ENCODE assay signal across 17 cellular contexts in the genomic region with DNA sequence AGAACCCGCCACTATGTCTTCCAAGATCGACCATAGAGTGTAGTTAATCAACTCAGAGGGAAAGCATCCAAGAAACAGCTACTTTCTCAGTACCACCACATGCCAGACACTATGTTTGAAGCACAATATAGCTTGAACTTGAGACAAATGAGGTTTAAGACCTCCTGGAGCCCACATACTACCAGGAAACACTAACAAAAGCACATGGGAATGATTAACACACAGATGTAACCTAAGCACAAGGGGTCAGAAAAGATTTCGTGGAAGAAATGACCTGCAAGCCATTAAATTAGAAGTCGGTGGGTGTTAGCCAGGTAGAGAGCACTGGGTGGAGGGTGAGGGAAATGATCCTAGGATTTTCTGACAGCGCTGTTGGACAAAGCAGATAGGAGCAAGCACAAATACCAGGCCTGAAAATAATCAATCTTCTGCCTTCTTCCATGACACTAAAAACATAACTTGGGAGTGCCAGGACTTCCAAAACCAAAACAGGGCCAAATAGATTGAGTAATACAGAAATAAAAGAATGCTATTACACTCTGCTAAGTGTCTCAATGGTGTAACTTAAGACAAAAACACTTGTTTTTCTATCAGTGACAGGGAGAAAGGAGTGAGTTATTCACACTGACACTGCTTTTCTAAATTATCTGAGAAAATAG.
DNase-seq lines count a peak whose midpoint lies in the region; ATAC-seq, FAIRE-seq and TF ChIP-seq lines count a peak whose summit lies in the region.
"Had no signal": no experiment of that assay in that cellular context is flagged by ENCODE, and none has a peak within 500 bp of the region (broad histone marks: within the 10 kb centered on the region; RNA-seq: fewer than 3 reads in every experiment).

No MANE protein-coding gene starts in this region.

- H2AFZ ChIP-seq in astrocyte (ENCODE audit: low read depth, low read length) = no peak overlapping the region
- H2AFZ ChIP-seq: parathyroid adenoma had no signal

- no peak for DNase-seq in CD4-positive, CD25-positive, alpha-beta regulatory T cell
- peak; percentile 70 for DNase-seq in astrocyte (ENCODE audit: low read depth)
- DNase-seq in heart left ventricle = no peak
- peak; percentile 83 for DNase-seq in renal cortical epithelial cell (ENCODE audit: low read depth)
- no peak for DNase-seq in inferior parietal cortex (ENCODE audit: extremely low spot score)
- no peak for DNase-seq in AML-193 (lab: John Stamatoyannopoulos, UW)
- no peak for DNase-seq in WTC11 (ENCODE audit: low spot score)
- DNase-seq in activated naive CD4-positive, alpha-beta T cell treated with anti-CD3 and anti-CD28 coated beads, Interleukin-2, amount 50 U/mL, for 16 hours = no peak
- DNase-seq: activated CD4-positive, alpha-beta memory T cell treated with anti-CD3 and anti-CD28 coated beads, Interleukin-2, amount 10 ng/mL, durations not matched to agents 7 days and 5 days; activated effector memory CD4-positive, alpha-beta T cell treated with anti-CD3 and anti-CD28 coated beads, Interleukin-2, amount 50 U/mL, for 16 hours; head of caudate nucleus; NCI-H526; RPMI8226; stimulated activated CD4-positive, alpha-beta T cell treated with anti-CD3 and anti-CD28 coated beads, Interleukin-4, amount 100 ng/mL, for 1 hour had no signal

- peaks cover 81% of the 10 kb centered on the region for H4K20me1 ChIP-seq in astrocyte (ENCODE audit: insufficient read depth, low read length)

- H3K27me3 ChIP-seq in CD4-positive, CD25-positive, alpha-beta regulatory T cell (ENCODE audit: control insufficient read depth, insufficient read depth, low read length) = no peaks in the 10 kb centered on the region
- H3K27me3 ChIP-seq in astrocyte (ENCODE audit: insufficient read depth, low read length) = no peaks in the 10 kb centered on the region
- H3K27me3 ChIP-seq in heart left ventricle = no peaks in the 10 kb centered on the region

- H3K9me3 Mint-ChIP-seq in CD4-positive, CD25-positive, alpha-beta regulatory T cell = peaks cover 0 to 3% (median 0%) of the 10 kb centered on the region in 7 donors
- H3K9me3 Mint-ChIP-seq in astrocyte (ENCODE audit: unreplicated experiment) (peaks cover 4% of the 10 kb centered on the region), WTC11 (no peaks in the 10 kb centered on the region)
- H3K9me3 Mint-ChIP-seq: activated CD4-positive, alpha-beta memory T cell treated with anti-CD3 and anti-CD28 coated beads, Interleukin-2, amount 10 ng/mL, durations not matched to agents 7 days and 5 days; stimulated activated memory B cell treated with anti-CD40 and anti-IgM and Interleukin-4, amounts not matched to agents 10 μg/mL and 1 μg/mL and 100 μg/mL, for 72 hours had no signal

- H3K9ac ChIP-seq in astrocyte (ENCODE audit: low read length) = no peak overlapping the region
- H3K9ac ChIP-seq: parathyroid adenoma had no signal

- H3K9me3 ChIP-seq in CD4-positive, CD25-positive, alpha-beta regulatory T cell (ENCODE audit: control insufficient read depth in 2 of 2, low read length in 2 of 2) = no peaks in the 10 kb centered on the region
- no peaks in the 10 kb centered on the region for H3K9me3 ChIP-seq in astrocyte (ENCODE audit: insufficient read depth, low read depth, low read length)
- no peaks in the 10 kb centered on the region for H3K9me3 ChIP-seq in heart left ventricle

- H3K36me3 ChIP-seq in CD4-positive, CD25-positive, alpha-beta regulatory T cell (ENCODE audit: control insufficient read depth, insufficient read depth, low read length) = peaks cover 6% of the 10 kb centered on the region
- H3K36me3 ChIP-seq in astrocyte (ENCODE audit: insufficient read depth, low read length) = no peaks in the 10 kb centered on the region
- no peaks in the 10 kb centered on the region for H3K36me3 ChIP-seq in heart left ventricle

- no peak overlapping the region for H3K4me3 ChIP-seq in CD4-positive, CD25-positive, alpha-beta regulatory T cell (ENCODE audit: low read depth, low read length)
- H3K4me3 ChIP-seq in astrocyte (ENCODE audit: insufficient read depth, low read depth, low read length) = no peak overlapping the region
- H3K4me3 ChIP-seq in heart left ventricle = no peak overlapping the region
- H3K4me3 ChIP-seq: lung had no signal

- CTCF ChIA-PET in WTC11 (lab: Charles Lee) = no interaction called here

- 80 to 86% (median 83%) methylated on average over 5 of the region's 5 CpGs for WGBS in heart left ventricle, 4 donors

- peaks cover 85% of the 10 kb centered on the region for H3K79me2 ChIP-seq in astrocyte (ENCODE audit: insufficient read depth, low read length)

- H3K27me3 Mint-ChIP-seq in CD4-positive, CD25-positive, alpha-beta regulatory T cell = no peaks in the 10 kb centered on the region
- no peaks in the 10 kb centered on the region for H3K27me3 Mint-ChIP-seq in astrocyte (ENCODE audit: low read depth, unreplicated experiment)
- H3K27me3 Mint-ChIP-seq in WTC11 (ENCODE audit: low read depth) = no peaks in the 10 kb centered on the region
- H3K27me3 Mint-ChIP-seq: activated CD4-positive, alpha-beta memory T cell treated with anti-CD3 and anti-CD28 coated beads, Interleukin-2, amount 10 ng/mL, durations not matched to agents 7 days and 5 days; stimulated activated memory B cell treated with anti-CD40 and anti-IgM and Interleukin-4, amounts not matched to agents 10 μg/mL and 1 μg/mL and 100 μg/mL, for 72 hours had no signal

- POLR2A ChIA-PET in WTC11 (lab: Charles Lee) = interaction anchor here (0.5 kb wide), 1 partner anchor 403 kb away, joined by 3 read pairs; no protein-coding TSS in a partner anchor

- intact Hi-C loops in heart left ventricle (cut with DNase I) = no loop called here

- peak overlapping the region in 1 of 4 donors; percentile 52 for H3K4me3 Mint-ChIP-seq in CD4-positive, CD25-positive, alpha-beta regulatory T cell
- H3K4me3 Mint-ChIP-seq in astrocyte (ENCODE audit: unreplicated experiment) (no peak overlapping the region), WTC11 (no peak overlapping the region)
- H3K4me3 Mint-ChIP-seq: activated CD4-positive, alpha-beta memory T cell treated with anti-CD3 and anti-CD28 coated beads, Interleukin-2, amount 10 ng/mL, durations not matched to agents 7 days and 5 days; stimulated activated memory B cell treated with anti-CD40 and anti-IgM and Interleukin-4, amounts not matched to agents 10 μg/mL and 1 μg/mL and 100 μg/mL, for 72 hours had no signal

- peaks cover 23% of the 10 kb centered on the region for H3K36me3 Mint-ChIP-seq in CD4-positive, CD25-positive, alpha-beta regulatory T cell
- H3K36me3 Mint-ChIP-seq in astrocyte (ENCODE audit: low read depth, unreplicated experiment) (peaks cover 2% of the 10 kb centered on the region), WTC11 (no peaks in the 10 kb centered on the region)

- TF ChIP-seq POLR2A in heart left ventricle (IDR thresholded peaks at IDR 0.05) = no peak

- peak overlapping the region; percentile 88 to 91 (median 88) for H3K27ac Mint-ChIP-seq in CD4-positive, CD25-positive, alpha-beta regulatory T cell
- H3K27ac Mint-ChIP-seq in astrocyte (ENCODE audit: unreplicated experiment) (no peak overlapping the region), WTC11 (no peak overlapping the region)
- H3K27ac Mint-ChIP-seq: activated CD4-positive, alpha-beta memory T cell treated with anti-CD3 and anti-CD28 coated beads, Interleukin-2, amount 10 ng/mL, durations not matched to agents 7 days and 5 days; stimulated activated memory B cell treated with anti-CD40 and anti-IgM and Interleukin-4, amounts not matched to agents 10 μg/mL and 1 μg/mL and 100 μg/mL, for 72 hours had no signal

- ATAC-seq in CD4-positive, CD25-positive, alpha-beta regulatory T cell (ENCODE audit: low read depth in 2 of 2) = no peak
- peak in 3 of 4 donors; percentile 24 to 51 (median 38) for ATAC-seq in heart left ventricle
- no peak for ATAC-seq in WTC11
- ATAC-seq: stimulated activated memory B cell treated with anti-CD40 and anti-IgM and Interleukin-4, amounts not matched to agents 10 μg/mL and 1 μg/mL and 100 μg/mL, for 72 hours had no signal

- peaks cover 33 to 85% (median 68%) of the 10 kb centered on the region in 4 donors for H3K4me1 Mint-ChIP-seq in CD4-positive, CD25-positive, alpha-beta regulatory T cell
- H3K4me1 Mint-ChIP-seq in astrocyte (ENCODE audit: low read depth, unreplicated experiment) (peaks cover 33% of the 10 kb centered on the region), WTC11 (peaks cover 31% of the 10 kb centered on the region)

- no peak overlapping the region for H3K4me2 ChIP-seq in astrocyte (ENCODE audit: low read length)

- no peak for FAIRE-seq in astrocyte (lab: Jason Lieb, UNC)

- no peak for TF ChIP-seq CTCF in astrocyte (IDR thresholded peaks at IDR 0.05; ENCODE audit: insufficient read depth, low read depth, low read length)
- no peak for TF ChIP-seq CTCF in heart left ventricle (IDR thresholded peaks at IDR 0.05)
- TF ChIP-seq CTCF in WTC11 (IDR thresholded peaks at IDR 0.05) = no peak

- peak overlapping the region; percentile 10 for H3K27ac ChIP-seq in CD4-positive, CD25-positive, alpha-beta regulatory T cell (ENCODE audit: insufficient read depth, low read length, poor library complexity, severe bottlenecking)
- H3K27ac ChIP-seq in astrocyte (ENCODE audit: low read depth, low read length) (no peak overlapping the region), heart left ventricle (no peak overlapping the region)
- H3K27ac ChIP-seq: parathyroid adenoma had no signal

- peaks cover 35% of the 10 kb centered on the region for H3K4me1 ChIP-seq in CD4-positive, CD25-positive, alpha-beta regulatory T cell (ENCODE audit: control insufficient read depth, insufficient read depth, low read length, poor library complexity, severe bottlenecking)
- H3K4me1 ChIP-seq in astrocyte (ENCODE audit: insufficient read depth, low read length) = no peaks in the 10 kb centered on the region
- peaks cover 0 to 17% (median 7%) of the 10 kb centered on the region in 12 donors for H3K4me1 ChIP-seq in heart left ventricle
- H3K4me1 ChIP-seq: parathyroid adenoma had no signal

Comparison
In these comparisons a context has a peak if more than half of its experiments do, and no peak if none do; other contexts are left out.
1. ATAC-seq: peak in heart left ventricle (3 of 4); none in CD4-positive, CD25-positive, alpha-beta regulatory T cell (0 of 2) and WTC11 (single experiment).
2. DNase-seq: peak in astrocyte (single experiment) and renal cortical epithelial cell (single experiment); none in CD4-positive, CD25-positive, alpha-beta regulatory T cell (0 of 3), heart left ventricle (0 of 5), inferior parietal cortex (single experiment), AML-193 (0 of 2), WTC11 (single experiment) and activated naive CD4-positive, alpha-beta T cell treated with anti-CD3 and anti-CD28 coated beads, Interleukin-2, amount 50 U/mL, for 16 hours (single experiment).
3. H3K27ac Mint-ChIP-seq: peak in CD4-positive, CD25-positive, alpha-beta regulatory T cell (3 of 3); none in astrocyte (single experiment) and WTC11 (single experiment).